In genomic region chr5:7210549-7210948, GRCh38 we compare ENCODE assay signal across 30 cellular contexts.
"Had no signal": no experiment of that assay in that cellular context is flagged by ENCODE, and none has a peak within 500 bp of the region (broad histone marks: within the 10 kb centered on the region; RNA-seq: fewer than 3 reads in every experiment).

No MANE protein-coding gene starts in this region.

- H3K36me3 ChIP-seq: neural progenitor cell, ovary, spleen, suprapubic skin, tibial artery, transverse colon, upper lobe of right lung, vagina had no signal

- H3K36me3 Mint-ChIP-seq: naive thymus-derived CD4-positive, alpha-beta T cell; natural killer cell; neural progenitor cell; stimulated activated memory B cell treated with anti-CD40 and anti-IgM and Interleukin-4, amounts not matched to agents 10 μg/mL and 1 μg/mL and 100 μg/mL, for 72 hours; type B pancreatic cell had no signal

- H3K79me2 ChIP-seq: parathyroid adenoma had no signal

- H3K4me1 ChIP-seq: neural progenitor cell, parathyroid adenoma, psoas muscle, spleen, testis, upper lobe of right lung, vagina had no signal

- DNase-seq: naive thymus-derived CD4-positive, alpha-beta T cell; natural killer cell; occipital lobe; ovary; posterior cingulate gyrus; psoas muscle; right cardiac atrium; spleen; stimulated activated CD4-positive, alpha-beta T cell treated with anti-CD3 and anti-CD28 coated beads, Interleukin-12 subunit alpha, Interleukin-12 subunit beta, amount 100 ng/mL, for 4 hours; stimulated activated CD4-positive, alpha-beta T cell treated with anti-CD3 and anti-CD28 coated beads, Interleukin-1b, Interleukin-23, amount 100 ng/mL, for 48 hours; stimulated activated CD4-positive, alpha-beta T cell treated with anti-CD3 and anti-CD28 coated beads, Interleukin-4, amount 100 ng/mL, for 1 hour; stimulated activated CD4-positive, alpha-beta T cell treated with anti-CD3 and anti-CD28 coated beads, Interleukin-4, amount 100 ng/mL, for 4 hours; stimulated activated CD8-positive, alpha-beta memory T cell treated with anti-CD3 and anti-CD28 coated beads, Interleukin-4, amount 100 ng/mL, for 48 hours; stimulated activated naive CD4-positive, alpha-beta T cell; stimulated activated naive CD8-positive, alpha-beta T cell treated with anti-CD3 and anti-CD28 coated beads, Interleukin-15, amount 100 ng/mL, for 72 hours; stimulated activated naive CD8-positive, alpha-beta T cell treated with anti-CD3 and anti-CD28 coated beads, Interleukin-15, Interleukin-2, amounts not matched to agents 100 U/mL and 50 U/mL, for 24 hours; substantia nigra; testis; tibial artery; transverse colon; upper lobe of right lung had no signal

- ATAC-seq: naive thymus-derived CD4-positive, alpha-beta T cell; natural killer cell; psoas muscle; stimulated activated memory B cell treated with anti-CD40 and anti-IgM and Interleukin-4, amounts not matched to agents 10 μg/mL and 1 μg/mL and 100 μg/mL, for 72 hours; stimulated activated naive CD8-positive, alpha-beta T cell treated with anti-CD3 and anti-CD28 coated beads, Interleukin-15, amount 100 ng/mL, for 72 hours; stimulated activated naive CD8-positive, alpha-beta T cell treated with anti-CD3 and anti-CD28 coated beads, Interleukin-15, Interleukin-2, amounts not matched to agents 100 U/mL and 50 U/mL, for 24 hours; upper lobe of right lung had no signal

- H2AFZ ChIP-seq: neural progenitor cell, parathyroid adenoma had no signal

- H3K4me2 ChIP-seq: neural progenitor cell, smooth muscle cell had no signal

- H3K9me3 Mint-ChIP-seq: type B pancreatic cell had no signal

- H3K9me3 ChIP-seq: ovary, psoas muscle, spleen, suprapubic skin, testis, tibial artery, transverse colon, upper lobe of right lung, vagina had no signal

- H3K27me3 Mint-ChIP-seq: progenitor cell of endocrine pancreas; stimulated activated memory B cell treated with anti-CD40 and anti-IgM and Interleukin-4, amounts not matched to agents 10 μg/mL and 1 μg/mL and 100 μg/mL, for 72 hours; stimulated activated naive CD8-positive, alpha-beta T cell treated with anti-CD3 and anti-CD28 coated beads, Interleukin-15, amount 100 ng/mL, for 72 hours had no signal

- H3K27ac Mint-ChIP-seq: naive thymus-derived CD4-positive, alpha-beta T cell; natural killer cell; neural progenitor cell; progenitor cell of endocrine pancreas; stimulated activated memory B cell treated with anti-CD40 and anti-IgM and Interleukin-4, amounts not matched to agents 10 μg/mL and 1 μg/mL and 100 μg/mL, for 72 hours; stimulated activated naive CD8-positive, alpha-beta T cell treated with anti-CD3 and anti-CD28 coated beads, Interleukin-15, amount 100 ng/mL, for 72 hours; type B pancreatic cell had no signal

- H3K4me1 Mint-ChIP-seq: naive thymus-derived CD4-positive, alpha-beta T cell; natural killer cell; stimulated activated memory B cell treated with anti-CD40 and anti-IgM and Interleukin-4, amounts not matched to agents 10 μg/mL and 1 μg/mL and 100 μg/mL, for 72 hours; stimulated activated naive CD8-positive, alpha-beta T cell treated with anti-CD3 and anti-CD28 coated beads, Interleukin-15, amount 100 ng/mL, for 72 hours had no signal

- H3K4me3 ChIP-seq: neural progenitor cell, ovary, psoas muscle, skin epidermis, smooth muscle cell, spleen, suprapubic skin, testis, tibial artery, transverse colon, upper lobe of right lung, vagina had no signal

- H3K4me3 Mint-ChIP-seq: naive thymus-derived CD4-positive, alpha-beta T cell; natural killer cell; neural progenitor cell; stimulated activated memory B cell treated with anti-CD40 and anti-IgM and Interleukin-4, amounts not matched to agents 10 μg/mL and 1 μg/mL and 100 μg/mL, for 72 hours; stimulated activated naive CD8-positive, alpha-beta T cell treated with anti-CD3 and anti-CD28 coated beads, Interleukin-15, amount 100 ng/mL, for 72 hours; type B pancreatic cell had no signal

- H3K27me3 ChIP-seq: neural progenitor cell, ovary, spleen, suprapubic skin, testis, tibial artery, transverse colon, upper lobe of right lung, vagina had no signal

- H3K27ac ChIP-seq: neural progenitor cell, ovary, parathyroid adenoma, psoas muscle, skin epidermis, spleen, suprapubic skin, testis, upper lobe of right lung, vagina had no signal
